10 cellular contexts compared by ENCODE assay signal in genomic region chr1:151898519-151898991, GRCh38. TPM values are rescaled to one million over a fixed set of nuclear protein-coding genes. Genes with fewer than 3 reads are reported as not detected.
A peak's percentile ranks its signal among the peaks of the same experiment; 100 is the strongest.
DNase-seq lines count a peak whose midpoint lies in the region; ATAC-seq and TF ChIP-seq lines count a peak whose summit lies in the region.
"Had no signal": no experiment of that assay in that cellular context is flagged by ENCODE, and none has a peak within 500 bp of the region (broad histone marks: within the 10 kb centered on the region; RNA-seq: fewer than 3 reads in every experiment).

No MANE protein-coding gene starts in this region.

- intact Hi-C loops in adrenal gland (cut with DNase I) (no loop called here), spleen (cut with DNase I; ENCODE audit: low total_unique reads) (no loop called here)

- no peaks in the 10 kb centered on the region for H3K27me3 ChIP-seq in adrenal gland
- H3K27me3 ChIP-seq in spleen (replicated peaks in 1 of 7) = no peaks in the 10 kb centered on the region
- H3K27me3 ChIP-seq: heart left ventricle had no signal

- POLR2A ChIA-PET in HEK293T (lab: Yijun Ruan, JAX) = interaction anchor here (1.3 kb wide), 1 partner anchor 10 kb away, joined by 6 read pairs; the partner anchor contains the start of gene THEM4

- H3K4me3 ChIP-seq in adrenal gland = no peak overlapping the region
- H3K4me3 ChIP-seq in spleen = peak overlapping the region in 1 of 8 donors; percentile 35
- H3K4me3 ChIP-seq: heart left ventricle had no signal

- 60 to 80% (median 73%) methylated on average over 1 to 2 of the region's 2 CpGs for WGBS in adrenal gland, 4 donors
- 23 to 53% (median 45%) methylated on average over 2 of the region's 2 CpGs for WGBS in spleen, 5 donors

- H3K36me3 ChIP-seq in adrenal gland (replicated peaks in 1 of 2) (peaks cover 0 to 14% of the 10 kb centered on the region in 2 donors), spleen (peaks cover 0 to 31% (median 15%) of the 10 kb centered on the region in 6 donors)

- H3K27ac ChIP-seq in adrenal gland = no peak overlapping the region
- H3K27ac ChIP-seq in spleen = peak overlapping the region in 4 of 8 donors; percentile 49 to 79 (median 62)

- TF ChIP-seq CTCF in adrenal gland (IDR thresholded peaks at IDR 0.05) = no peak
- TF ChIP-seq CTCF in spleen (IDR thresholded peaks at IDR 0.05 in 8 of 11, conservative IDR thresholded peaks at IDR 0.05 in 3 of 11) = no peak

- no peak for ATAC-seq in GM19328 (IDR thresholded peaks at IDR 0.05; ENCODE audit: unreplicated experiment)
- ATAC-seq: heart left ventricle had no signal

- no peaks in the 10 kb centered on the region for H3K4me1 ChIP-seq in adrenal gland (replicated peaks in 1 of 2)
- peaks cover 0 to 26% (median 7%) of the 10 kb centered on the region in 6 donors for H3K4me1 ChIP-seq in spleen

- no peak for TF ChIP-seq POLR2A in adrenal gland (IDR thresholded peaks at IDR 0.05)
- TF ChIP-seq POLR2A in spleen (IDR thresholded peaks at IDR 0.05) = no peak

- DNase-seq in KG1 (lab: John Stamatoyannopoulos, UW) (peak; percentile 18), adrenal gland (peak in 4 of 7 donors; percentile 20 to 55 (median 29)), HEK293T (ENCODE audit: extremely low spot score) (no peak), spleen (no peak), GM19240 (ENCODE audit: insufficient read length, low spot score) (no peak)
- peak; percentile 50 to 62 for DNase-seq in activated CD4-positive, alpha-beta T cell treated with anti-CD3 and anti-CD28 coated beads for 4 hours
- peak in 2 of 3 donors; percentile 34 to 47 for DNase-seq in stimulated activated CD4-positive, alpha-beta T cell treated with anti-CD3 and anti-CD28 coated beads, TNF-alpha, amount 100 ng/mL, for 1 hour (ENCODE audit: low read depth in 3 of 3, low spot score in 1 of 3)
- DNase-seq: heart left ventricle, MV-4-11 had no signal

- no peaks in the 10 kb centered on the region for H3K9me3 ChIP-seq in adrenal gland (replicated peaks in 1 of 3)
- peaks cover 5 to 35% (median 29%) of the 10 kb centered on the region in 8 donors for H3K9me3 ChIP-seq in spleen

- CTCF ChIA-PET in HEK293T (lab: Yijun Ruan, JAX) = interaction anchor here (0.7 to 2.0 kb wide), 2 partner anchors 18 to 103 kb away, joined by 3 to 7 read pairs; no protein-coding TSS in a partner anchor

TF ChIP-seq in HEK293T, 16 proteins besides CTCF, POLR2A, EP300 and RAD21:
- no peak for TF ChIP-seq FOXM1 (IDR thresholded peaks at IDR 0.05; ENCODE audit: borderline replicate concordance)
- TF ChIP-seq ZNF384 (IDR thresholded peaks at IDR 0.05) = no peak
- TF ChIP-seq, protein P1, sequence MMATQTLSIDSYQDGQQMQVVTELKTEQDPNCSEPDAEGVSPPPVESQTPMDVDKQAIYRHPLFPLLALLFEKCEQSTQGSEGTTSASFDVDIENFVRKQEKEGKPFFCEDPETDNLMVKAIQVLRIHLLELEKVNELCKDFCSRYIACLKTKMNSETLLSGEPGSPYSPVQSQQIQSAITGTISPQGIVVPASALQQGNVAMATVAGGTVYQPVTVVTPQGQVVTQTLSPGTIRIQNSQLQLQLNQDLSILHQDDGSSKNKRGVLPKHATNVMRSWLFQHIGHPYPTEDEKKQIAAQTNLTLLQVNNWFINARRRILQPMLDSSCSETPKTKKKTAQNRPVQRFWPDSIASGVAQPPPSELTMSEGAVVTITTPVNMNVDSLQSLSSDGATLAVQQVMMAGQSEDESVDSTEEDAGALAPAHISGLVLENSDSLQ (IDR thresholded peaks at IDR 0.05) = no peak
- TF ChIP-seq BHLHE40 (IDR thresholded peaks at IDR 0.05; ENCODE audit: borderline replicate concordance) = no peak
- TF ChIP-seq LEF1 (IDR thresholded peaks at IDR 0.05; ENCODE audit: borderline replicate concordance) = no peak
- TF ChIP-seq NFRKB (IDR thresholded peaks at IDR 0.05) = no peak
- no peak for TF ChIP-seq SUZ12 (IDR thresholded peaks at IDR 0.05)
- TF ChIP-seq SP1 (IDR thresholded peaks at IDR 0.05) = no peak
- TF ChIP-seq FOXA1 (IDR thresholded peaks at IDR 0.05) = no peak
- TF ChIP-seq ARNT (IDR thresholded peaks at IDR 0.05) = no peak
- no peak for TF ChIP-seq CTBP1 (IDR thresholded peaks at IDR 0.05; ENCODE audit: borderline replicate concordance)
- no peak for TF ChIP-seq HDGF (IDR thresholded peaks at IDR 0.05; ENCODE audit: borderline replicate concordance)
- TF ChIP-seq TARDBP (IDR thresholded peaks at IDR 0.05) = no peak
- TF ChIP-seq FOXK2 (IDR thresholded peaks at IDR 0.05) = no peak
- no peak for TF ChIP-seq L3MBTL2 (conservative IDR thresholded peaks at IDR 0.05)
- no peak for TF ChIP-seq ELF4 (IDR thresholded peaks at IDR 0.05)

RNA-seq across cellular contexts. Expression of gene THEM4, which starts 10.8 kb away (rescaled TPM):
- total RNA-seq in adrenal gland = 10 to 100 TPM; 20.2 to 36.4 (median 25.3) TPM
- 10 to 100 TPM; 32.3 to 36.3 (median 34.9) TPM for polyA plus RNA-seq in adrenal gland
- 10 to 100 TPM; 10.1 to 46.3 (median 22.6) TPM for total RNA-seq in spleen
- polyA plus RNA-seq in spleen = 10 to 100 TPM; 13.3 to 15.5 (median 14.3) TPM

RNA-seq across cellular contexts. Expression of gene THEM5, which starts 45.0 kb away (rescaled TPM):
- not detected for total RNA-seq in adrenal gland
- polyA plus RNA-seq in adrenal gland = not detected
- total RNA-seq in spleen = under 1 TPM in 1 of 7 donors, not detected in 6; 0.47 TPM
- not detected for polyA plus RNA-seq in spleen
- polyA plus RNA-seq: heart left ventricle had no signal

RNA-seq across cellular contexts. Expression of gene C2CD4D, which starts 58.9 kb away (rescaled TPM):
- total RNA-seq in adrenal gland = under 1 TPM in 3 of 8 donors, not detected in 5; 0.23 to 0.55 (median 0.29) TPM
- polyA plus RNA-seq in adrenal gland = under 1 TPM in 2 of 3 donors, not detected in 1; 0.16 to 0.20 TPM
- total RNA-seq in spleen = under 1 TPM in 1 of 7 donors, not detected in 6; 0.51 TPM
- under 1 TPM in 2 of 3 donors, not detected in 1; 0.03 to 0.07 TPM for polyA plus RNA-seq in spleen
- polyA plus RNA-seq: heart left ventricle had no signal

Comparison
In these comparisons a context has a peak if more than half of its experiments do, and no peak if none do; other contexts are left out.
1. DNase-seq: peak in KG1 (single experiment), activated CD4-positive, alpha-beta T cell treated with anti-CD3 and anti-CD28 coated beads for 4 hours (2 of 2), adrenal gland (4 of 7) and stimulated activated CD4-positive, alpha-beta T cell treated with anti-CD3 and anti-CD28 coated beads, TNF-alpha, amount 100 ng/mL, for 1 hour (2 of 3); none in HEK293T (single experiment), spleen (single experiment) and GM19240 (single experiment).